In the genomic region with DNA sequence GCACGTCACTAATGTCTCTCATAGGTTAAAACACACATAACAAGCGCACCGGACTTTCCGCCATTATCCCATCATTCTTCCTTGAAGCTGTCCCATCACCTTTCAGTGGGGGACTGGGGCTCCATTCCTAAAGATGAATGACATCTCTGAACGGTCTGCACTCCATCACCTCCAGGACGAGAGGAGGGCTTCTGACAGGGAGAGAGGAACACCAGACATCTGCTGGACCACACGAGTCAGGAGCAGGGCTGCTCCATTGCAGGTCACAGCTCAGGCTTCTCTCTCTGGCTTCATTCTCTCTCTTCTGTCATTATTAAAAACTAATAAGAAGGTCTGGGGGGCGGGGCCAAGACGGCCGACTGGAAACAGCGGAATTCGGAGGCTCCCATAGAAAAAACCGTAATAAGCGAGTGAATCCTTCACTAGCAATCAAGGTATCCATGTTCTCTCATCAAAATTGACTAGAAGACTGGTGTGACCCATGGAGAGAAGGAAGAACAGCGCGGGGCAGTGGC, we compare ENCODE assay signal across 3 cellular contexts.
TF ChIP-seq lines count a peak whose summit lies in the region.

No MANE protein-coding gene starts in this region.

TF ChIP-seq in IMR-90, 13 proteins besides CTCF, POLR2A, EP300 and RAD21 (continued from another document):
- TF ChIP-seq BHLHE40 (IDR thresholded peaks at IDR 0.05; ENCODE audit: low read depth, low read length) = no peak
- no peak for TF ChIP-seq MAZ (IDR thresholded peaks at IDR 0.05; ENCODE audit: borderline replicate concordance, low read depth, low read length)
- no peak for TF ChIP-seq CHD1 (IDR thresholded peaks at IDR 0.05; ENCODE audit: low read depth, low read length)
- TF ChIP-seq FOS (IDR thresholded peaks at IDR 0.05; ENCODE audit: low read depth, low read length) = no peak
- TF ChIP-seq MAFK (IDR thresholded peaks at IDR 0.05; ENCODE audit: low read depth, low read length) = no peak
- TF ChIP-seq, protein P1, sequence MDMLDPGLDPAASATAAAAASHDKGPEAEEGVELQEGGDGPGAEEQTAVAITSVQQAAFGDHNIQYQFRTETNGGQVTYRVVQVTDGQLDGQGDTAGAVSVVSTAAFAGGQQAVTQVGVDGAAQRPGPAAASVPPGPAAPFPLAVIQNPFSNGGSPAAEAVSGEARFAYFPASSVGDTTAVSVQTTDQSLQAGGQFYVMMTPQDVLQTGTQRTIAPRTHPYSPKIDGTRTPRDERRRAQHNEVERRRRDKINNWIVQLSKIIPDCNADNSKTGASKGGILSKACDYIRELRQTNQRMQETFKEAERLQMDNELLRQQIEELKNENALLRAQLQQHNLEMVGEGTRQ (IDR thresholded peaks at IDR 0.05; ENCODE audit: low read depth, low read length) = no peak
- TF ChIP-seq MXI1 (IDR thresholded peaks at IDR 0.05; ENCODE audit: borderline replicate concordance, low read depth, low read length) = no peak
- TF ChIP-seq, protein P2, sequence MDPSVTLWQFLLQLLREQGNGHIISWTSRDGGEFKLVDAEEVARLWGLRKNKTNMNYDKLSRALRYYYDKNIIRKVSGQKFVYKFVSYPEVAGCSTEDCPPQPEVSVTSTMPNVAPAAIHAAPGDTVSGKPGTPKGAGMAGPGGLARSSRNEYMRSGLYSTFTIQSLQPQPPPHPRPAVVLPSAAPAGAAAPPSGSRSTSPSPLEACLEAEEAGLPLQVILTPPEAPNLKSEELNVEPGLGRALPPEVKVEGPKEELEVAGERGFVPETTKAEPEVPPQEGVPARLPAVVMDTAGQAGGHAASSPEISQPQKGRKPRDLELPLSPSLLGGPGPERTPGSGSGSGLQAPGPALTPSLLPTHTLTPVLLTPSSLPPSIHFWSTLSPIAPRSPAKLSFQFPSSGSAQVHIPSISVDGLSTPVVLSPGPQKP (IDR thresholded peaks at IDR 0.05; ENCODE audit: borderline replicate concordance, low read depth, low read length) = no peak

TF ChIP-seq in WTC11, 78 proteins besides CTCF, POLR2A, EP300 and RAD21 (continues in another document):
- TF ChIP-seq, protein P3, sequence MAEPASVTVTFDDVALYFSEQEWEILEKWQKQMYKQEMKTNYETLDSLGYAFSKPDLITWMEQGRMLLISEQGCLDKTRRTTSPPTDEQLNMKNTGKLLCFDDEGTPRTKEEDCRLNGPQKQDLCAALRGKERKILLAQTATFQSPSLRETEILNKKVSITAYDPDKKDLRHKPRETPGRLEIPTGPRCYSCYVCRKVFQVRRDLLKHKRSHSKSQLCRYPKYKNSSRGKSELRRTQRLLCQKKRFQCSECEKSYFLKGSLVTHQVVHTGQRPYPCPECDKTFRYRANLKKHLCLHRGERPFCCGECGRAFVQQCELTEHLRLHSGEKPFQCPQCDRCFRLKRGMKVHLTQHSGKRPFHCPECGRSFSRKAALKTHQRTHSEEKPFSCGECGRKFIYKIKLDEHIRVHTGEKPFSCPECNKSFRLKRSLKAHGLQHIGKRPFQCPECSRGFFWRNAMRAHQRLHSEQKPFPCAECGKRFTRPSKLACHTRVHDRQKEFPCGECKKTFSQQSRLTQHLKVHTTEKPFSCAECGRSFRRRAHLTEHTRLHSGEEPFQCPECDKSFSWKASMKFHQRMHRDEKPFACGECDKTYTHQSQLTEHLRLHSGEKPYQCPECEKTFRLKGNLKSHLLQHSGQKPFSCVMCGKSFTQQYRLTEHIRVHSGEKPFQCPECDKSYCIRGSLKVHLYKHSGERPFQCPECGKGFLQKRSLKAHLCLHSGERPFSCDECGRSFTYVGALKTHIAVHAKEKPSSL (CRISPR knock-in tag; conservative IDR thresholded peaks at IDR 0.05) = no peak
- no peak for TF ChIP-seq NFE2L1 (CRISPR knock-in tag; IDR thresholded peaks at IDR 0.05)
- no peak for TF ChIP-seq SP1 (CRISPR knock-in tag; conservative IDR thresholded peaks at IDR 0.05)
- no peak for TF ChIP-seq CREM (CRISPR knock-in tag; IDR thresholded peaks at IDR 0.05)
- TF ChIP-seq ETV6 (CRISPR knock-in tag; IDR thresholded peaks at IDR 0.05) = no peak
- TF ChIP-seq IRF1 (CRISPR knock-in tag; IDR thresholded peaks at IDR 0.05) = no peak
- TF ChIP-seq, protein P4, sequence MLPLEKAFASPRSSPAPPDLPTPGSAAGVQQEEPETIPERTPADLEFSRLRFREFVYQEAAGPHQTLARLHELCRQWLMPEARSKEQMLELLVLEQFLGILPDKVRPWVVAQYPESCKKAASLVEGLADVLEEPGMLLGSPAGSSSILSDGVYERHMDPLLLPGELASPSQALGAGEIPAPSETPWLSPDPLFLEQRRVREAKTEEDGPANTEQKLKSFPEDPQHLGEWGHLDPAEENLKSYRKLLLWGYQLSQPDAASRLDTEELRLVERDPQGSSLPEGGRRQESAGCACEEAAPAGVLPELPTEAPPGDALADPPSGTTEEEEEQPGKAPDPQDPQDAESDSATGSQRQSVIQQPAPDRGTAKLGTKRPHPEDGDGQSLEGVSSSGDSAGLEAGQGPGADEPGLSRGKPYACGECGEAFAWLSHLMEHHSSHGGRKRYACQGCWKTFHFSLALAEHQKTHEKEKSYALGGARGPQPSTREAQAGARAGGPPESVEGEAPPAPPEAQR (CRISPR knock-in tag; IDR thresholded peaks at IDR 0.05) = no peak
- TF ChIP-seq, protein P5, sequence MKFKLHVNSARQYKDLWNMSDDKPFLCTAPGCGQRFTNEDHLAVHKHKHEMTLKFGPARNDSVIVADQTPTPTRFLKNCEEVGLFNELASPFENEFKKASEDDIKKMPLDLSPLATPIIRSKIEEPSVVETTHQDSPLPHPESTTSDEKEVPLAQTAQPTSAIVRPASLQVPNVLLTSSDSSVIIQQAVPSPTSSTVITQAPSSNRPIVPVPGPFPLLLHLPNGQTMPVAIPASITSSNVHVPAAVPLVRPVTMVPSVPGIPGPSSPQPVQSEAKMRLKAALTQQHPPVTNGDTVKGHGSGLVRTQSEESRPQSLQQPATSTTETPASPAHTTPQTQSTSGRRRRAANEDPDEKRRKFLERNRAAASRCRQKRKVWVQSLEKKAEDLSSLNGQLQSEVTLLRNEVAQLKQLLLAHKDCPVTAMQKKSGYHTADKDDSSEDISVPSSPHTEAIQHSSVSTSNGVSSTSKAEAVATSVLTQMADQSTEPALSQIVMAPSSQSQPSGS (CRISPR knock-in tag; IDR thresholded peaks at IDR 0.05; ENCODE audit: borderline replicate concordance, low read depth) = no peak
- no peak for TF ChIP-seq TEAD4 (CRISPR knock-in tag; IDR thresholded peaks at IDR 0.05)
- TF ChIP-seq, protein P6, sequence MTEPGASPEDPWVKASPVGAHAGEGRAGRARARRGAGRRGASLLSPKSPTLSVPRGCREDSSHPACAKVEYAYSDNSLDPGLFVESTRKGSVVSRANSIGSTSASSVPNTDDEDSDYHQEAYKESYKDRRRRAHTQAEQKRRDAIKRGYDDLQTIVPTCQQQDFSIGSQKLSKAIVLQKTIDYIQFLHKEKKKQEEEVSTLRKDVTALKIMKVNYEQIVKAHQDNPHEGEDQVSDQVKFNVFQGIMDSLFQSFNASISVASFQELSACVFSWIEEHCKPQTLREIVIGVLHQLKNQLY (CRISPR knock-in tag; IDR thresholded peaks at IDR 0.05) = no peak
- no peak for TF ChIP-seq SMAD3 (CRISPR knock-in tag; IDR thresholded peaks at IDR 0.05; ENCODE audit: borderline replicate concordance)
- TF ChIP-seq ESRRA (CRISPR knock-in tag; IDR thresholded peaks at IDR 0.05; ENCODE audit: borderline replicate concordance) = no peak
- no peak for TF ChIP-seq ZNF232 (CRISPR knock-in tag; IDR thresholded peaks at IDR 0.05)

TF ChIP-seq in SK-N-SH treated with all-trans-retinoic acid at 6 μM for 48 hours, 23 proteins besides CTCF, POLR2A, EP300 and RAD21:
- TF ChIP-seq TSHZ2 (CRISPR knock-in tag; IDR thresholded peaks at IDR 0.05) (no peak), ZFP30 (CRISPR knock-in tag; IDR thresholded peaks at IDR 0.05) (no peak), PATZ1 (CRISPR knock-in tag; IDR thresholded peaks at IDR 0.05; ENCODE audit: borderline replicate concordance) (no peak), ZC3H10 (CRISPR knock-in tag; IDR thresholded peaks at IDR 0.05) (no peak), ZFP3 (CRISPR knock-in tag; IDR thresholded peaks at IDR 0.05) (no peak), PPARA (CRISPR knock-in tag; IDR thresholded peaks at IDR 0.05; ENCODE audit: borderline replicate concordance) (no peak), ZNF8 (CRISPR knock-in tag; IDR thresholded peaks at IDR 0.05) (no peak), CSDC2 (CRISPR knock-in tag; IDR thresholded peaks at IDR 0.05) (no peak), OSR1 (CRISPR knock-in tag; IDR thresholded peaks at IDR 0.05) (no peak), CREB5 (CRISPR knock-in tag; IDR thresholded peaks at IDR 0.05; ENCODE audit: low read depth) (no peak)
